In genomic region chr10:95561200-95562177, GRCh38 we compare ENCODE assay signal across 8 cellular contexts. TPM values are rescaled to one million over a fixed set of nuclear protein-coding genes. Genes with fewer than 3 reads are reported as not detected.
DNase-seq lines count a peak whose midpoint lies in the region; ATAC-seq and TF ChIP-seq lines count a peak whose summit lies in the region.

TSS of gene SORBS1 (minus strand) at chr10:95561371. CDS start at chr10:95441135, 120,236 bp downstream.

- H3K27me3 ChIP-seq in BE2C: peaks cover 28% of the 10 kb centered on the region

- peak within 1 kb of the TSS; percentile 62 for H3K4me3 ChIP-seq in BE2C (ENCODE audit: low read depth, low read length)
- H3K4me3 ChIP-seq in coronary artery: peak within 1 kb of the TSS; percentile 84

- H3K4me3 Mint-ChIP-seq in activated CD4-positive, alpha-beta T cell treated with anti-CD3 and anti-CD28 coated beads, Interleukin-2, amount 10 ng/mL, durations not matched to agents 7 days and 5 days: peak within 1 kb of the TSS; percentile 99

- H3K36me3 Mint-ChIP-seq in activated CD4-positive, alpha-beta T cell treated with anti-CD3 and anti-CD28 coated beads, Interleukin-2, amount 10 ng/mL, durations not matched to agents 7 days and 5 days (ENCODE audit: low read depth): no peaks in the 10 kb centered on the region

- no peaks in the 10 kb centered on the region for H3K9me3 ChIP-seq in BE2C

- POLR2A ChIA-PET in activated CD4-positive, alpha-beta T cell treated with anti-CD3 and anti-CD28 coated beads, Interleukin-2, amount 10 ng/mL, durations not matched to agents 7 days and 5 days (lab: Charles Lee): no interaction called here

- peaks cover 16% of the 10 kb centered on the region for H3K4me1 Mint-ChIP-seq in activated CD4-positive, alpha-beta T cell treated with anti-CD3 and anti-CD28 coated beads, Interleukin-2, amount 10 ng/mL, durations not matched to agents 7 days and 5 days

- peak within 1 kb of the TSS; percentile 78 to 88 for H3K27ac ChIP-seq in coronary artery

- peak; percentile 96 for DNase-seq in BE2C
- peak; percentile 86 to 96 for DNase-seq in NCI-H526 (lab: John Stamatoyannopoulos, UW)
- peak; percentile 93 for DNase-seq in activated CD4-positive, alpha-beta T cell treated with anti-CD3 and anti-CD28 coated beads, Interleukin-2, amount 10 ng/mL, durations not matched to agents 7 days and 5 days
- DNase-seq in coronary artery (ENCODE audit: low spot score): peak; percentile 98
- DNase-seq in left kidney (ENCODE audit: low read depth, low spot score): peak; percentile 99
- DNase-seq in stimulated activated CD4-positive, alpha-beta T cell treated with anti-CD3 and anti-CD28 coated beads, Interleukin-1b, Interleukin-23, amount 100 ng/mL, for 4 hours (ENCODE audit: low read depth in 2 of 2): peak; percentile 57 to 76

- H3K4me1 ChIP-seq in BE2C: no peaks in the 10 kb centered on the region; the same call in 1 of the 2 replicates

- peak within 1 kb of the TSS; percentile 92 for H3K27ac Mint-ChIP-seq in activated CD4-positive, alpha-beta T cell treated with anti-CD3 and anti-CD28 coated beads, Interleukin-2, amount 10 ng/mL, durations not matched to agents 7 days and 5 days

- H3K27me3 Mint-ChIP-seq in activated CD4-positive, alpha-beta T cell treated with anti-CD3 and anti-CD28 coated beads, Interleukin-2, amount 10 ng/mL, durations not matched to agents 7 days and 5 days: peaks cover 33% of the 10 kb centered on the region

- TF ChIP-seq CTCF in BE2C (IDR thresholded peaks at IDR 0.05; ENCODE audit: low read depth, low read length) (no peak), coronary artery (IDR thresholded peaks at IDR 0.05) (no peak)

- H3K9me3 Mint-ChIP-seq in activated CD4-positive, alpha-beta T cell treated with anti-CD3 and anti-CD28 coated beads, Interleukin-2, amount 10 ng/mL, durations not matched to agents 7 days and 5 days: no peaks in the 10 kb centered on the region

- CTCF ChIA-PET in activated CD4-positive, alpha-beta T cell treated with anti-CD3 and anti-CD28 coated beads, Interleukin-2, amount 10 ng/mL, durations not matched to agents 7 days and 5 days (lab: Charles Lee): no interaction called here

- H3K36me3 ChIP-seq in BE2C: no peaks in the 10 kb centered on the region

- ATAC-seq in GM19351 (IDR thresholded peaks at IDR 0.05; ENCODE audit: unreplicated experiment): peak; percentile 99
- peak; percentile 96 for ATAC-seq in HG03469 (IDR thresholded peaks at IDR 0.05; ENCODE audit: unreplicated experiment)

RNA-seq across cellular contexts. Expression of gene SORBS1, which starts in this region (rescaled TPM):
- 0.36 TPM for polyA plus RNA-seq in BE2C (2012; ENCODE audit: insufficient read depth, insufficient read length, low read depth)
- under 1 TPM; 0.56 to 0.74 TPM for total RNA-seq in activated CD4-positive, alpha-beta T cell treated with anti-CD3 and anti-CD28 coated beads, Interleukin-2, amount 10 ng/mL, durations not matched to agents 7 days and 5 days

Comparison
In these comparisons a context has a peak if more than half of its experiments do, and no peak if none do; other contexts are left out.
1. Peak in every context shown above with its lines: DNase-seq, ATAC-seq, H3K4me3 ChIP-seq and H3K27ac ChIP-seq.
2. Peak in DNase-seq in activated CD4-positive, alpha-beta T cell treated with anti-CD3 and anti-CD28 coated beads, Interleukin-2, amount 10 ng/mL, durations not matched to agents 7 days and 5 days; RNA of the gene not detected or under 1 TPM.